In genomic region chr11:75066061-75066460, GRCh38 we compare ENCODE assay signal across 21 cellular contexts. TPM values are rescaled to one million over a fixed set of nuclear protein-coding genes. Genes with fewer than 3 reads are reported as not detected.
"Had no signal": no experiment of that assay in that cellular context is flagged by ENCODE, and none has a peak within 500 bp of the region (broad histone marks: within the 10 kb centered on the region; RNA-seq: fewer than 3 reads in every experiment).

No MANE protein-coding gene starts in this region.

- ATAC-seq: activated CD4-positive, alpha-beta T cell treated with anti-CD3 and anti-CD28 coated beads for 36 hours; gastroesophageal sphincter; mucosa of descending colon; WTC11 had no signal

- H3K9me3 Mint-ChIP-seq: activated T-helper 1 cell treated with anti-CD3 and anti-CD28 coated beads, Interleukin-12 subunit alpha, Interleukin-12 subunit beta, Interleukin-2, Interleukin-4 antibody, amounts not matched to agents 30 ng/mL and 10 ng/mL and 1 ng/mL, durations not matched to agents 14 hours and 24 hours and 36 hours; immature natural killer cell; neural crest cell; stimulated activated naive CD8-positive, alpha-beta T cell treated with anti-CD3 and anti-CD28 coated beads, Interleukin-15, Interleukin-2, amounts not matched to agents 100 ng/mL and 50 ng/mL, for 24 hours had no signal

- H3K4me3 Mint-ChIP-seq: activated CD4-positive, alpha-beta T cell treated with anti-CD3 and anti-CD28 coated beads for 36 hours; activated T-helper 1 cell treated with anti-CD3 and anti-CD28 coated beads, Interleukin-12 subunit alpha, Interleukin-12 subunit beta, Interleukin-2, Interleukin-4 antibody, amounts not matched to agents 30 ng/mL and 10 ng/mL and 1 ng/mL, durations not matched to agents 14 hours and 24 hours and 36 hours; immature natural killer cell; memory B cell; naive B cell; neural crest cell; stimulated activated naive CD8-positive, alpha-beta T cell treated with anti-CD3 and anti-CD28 coated beads, Interleukin-15, Interleukin-2, amounts not matched to agents 100 ng/mL and 50 ng/mL, for 24 hours; T-helper 2 cell treated with Interferon-gamma antibody and Interleukin-4, amounts not matched to agents 5 μg/mL and 100 μg/mL, for 36 hours; WTC11 had no signal

- DNase-seq: activated CD4-positive, alpha-beta T cell treated with anti-CD3 and anti-CD28 coated beads for 36 hours; activated CD4-positive, alpha-beta T cell treated with anti-CD3 and anti-CD28 coated beads, Interleukin-2, amount 50 U/mL, for 48 hours; activated naive CD4-positive, alpha-beta T cell; activated T-cell treated with anti-CD3 and anti-CD28 coated beads for 4 hours; cortex of kidney; erythroblast; immature natural killer cell; mucosa of descending colon; naive B cell; stimulated activated CD4-positive, alpha-beta T cell treated with anti-CD3 and anti-CD28 coated beads, Interleukin-2, amount 100 ng/mL, for 24 hours had no signal

- H3K36me3 Mint-ChIP-seq: immature natural killer cell, memory B cell, naive B cell, WTC11 had no signal

- H3K4me1 Mint-ChIP-seq: activated CD4-positive, alpha-beta T cell treated with anti-CD3 and anti-CD28 coated beads for 36 hours; immature natural killer cell; memory B cell; naive B cell; neural crest cell; WTC11 had no signal

- H3K27ac Mint-ChIP-seq: activated CD4-positive, alpha-beta T cell treated with anti-CD3 and anti-CD28 coated beads for 36 hours; activated T-helper 1 cell treated with anti-CD3 and anti-CD28 coated beads, Interleukin-12 subunit alpha, Interleukin-12 subunit beta, Interleukin-2, Interleukin-4 antibody, amounts not matched to agents 30 ng/mL and 10 ng/mL and 1 ng/mL, durations not matched to agents 14 hours and 24 hours and 36 hours; immature natural killer cell; memory B cell; naive B cell; stimulated activated naive CD8-positive, alpha-beta T cell treated with anti-CD3 and anti-CD28 coated beads, Interleukin-15, Interleukin-2, amounts not matched to agents 100 ng/mL and 50 ng/mL, for 24 hours; T-helper 2 cell treated with Interferon-gamma antibody and Interleukin-4, amounts not matched to agents 5 μg/mL and 100 μg/mL, for 36 hours; WTC11 had no signal

RNA-seq across cellular contexts. Expression of gene OR2AT4, which starts 30.6 kb away (rescaled TPM):
- total RNA-seq: activated CD4-positive, alpha-beta T cell treated with anti-CD3 and anti-CD28 coated beads for 36 hours; activated T-helper 1 cell treated with anti-CD3 and anti-CD28 coated beads, Interleukin-12 subunit alpha, Interleukin-12 subunit beta, Interleukin-2, Interleukin-4 antibody, amounts not matched to agents 30 ng/mL and 10 ng/mL and 1 ng/mL, durations not matched to agents 14 hours and 24 hours and 36 hours; gastroesophageal sphincter; liver; mucosa of descending colon; neural crest cell; omental fat pad; posterior vena cava; skeletal muscle tissue; WTC11 had no signal
- polyA plus RNA-seq: immature natural killer cell, liver had no signal
